ENCODE assay signal across 15 cellular contexts in the genomic region with DNA sequence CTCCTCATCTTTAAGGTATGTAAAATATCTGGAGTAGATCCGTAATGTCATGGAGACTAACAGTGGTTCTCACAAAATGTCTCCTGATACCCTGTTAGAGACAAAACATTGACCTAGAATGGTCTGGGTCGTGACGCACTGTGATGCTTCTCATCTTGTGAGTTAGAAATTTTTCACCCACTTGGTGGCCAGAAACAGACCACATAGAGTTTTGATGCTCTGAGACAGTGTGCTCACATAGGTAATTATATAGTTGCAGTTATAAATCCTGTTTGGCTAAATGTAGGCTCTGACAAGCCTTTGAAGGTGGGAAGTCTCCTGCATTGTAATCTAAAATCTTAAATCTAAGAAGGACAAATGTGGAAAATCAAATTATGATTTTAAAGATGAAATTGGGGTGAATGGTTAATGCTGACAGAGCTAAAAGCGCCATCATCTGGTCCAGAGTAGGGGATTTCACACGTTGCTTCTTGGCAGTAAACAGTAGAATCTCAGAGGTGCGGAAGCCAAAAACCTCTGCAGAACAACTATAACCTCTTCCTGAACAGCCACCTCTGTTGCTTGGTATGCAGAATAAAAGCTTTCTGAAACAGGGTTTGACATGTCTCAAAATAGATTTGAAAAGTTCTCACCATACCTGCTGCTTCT. TPM values are rescaled to one million over a fixed set of nuclear protein-coding genes. Genes with fewer than 3 reads are reported as not detected.
DNase-seq lines count a peak whose midpoint lies in the region; ATAC-seq and TF ChIP-seq lines count a peak whose summit lies in the region.
"Had no signal": no experiment of that assay in that cellular context is flagged by ENCODE, and none has a peak within 500 bp of the region (broad histone marks: within the 10 kb centered on the region; RNA-seq: fewer than 3 reads in every experiment).

No MANE protein-coding gene starts in this region.

- H3K27ac ChIP-seq in DND-41 (ENCODE audit: low read length), result no peak overlapping the region
- H3K27ac ChIP-seq in PC-3 (ENCODE audit: low read length), result no peak overlapping the region
- no peak overlapping the region for H3K27ac ChIP-seq in osteoblast (ENCODE audit: low read depth, low read length)
- no peak overlapping the region for H3K27ac ChIP-seq in hepatocyte
- H3K27ac ChIP-seq: C4-2B, left lung, right atrium auricular region had no signal

- no peaks in the 10 kb centered on the region for H3F3A ChIP-seq in PC-3 (ENCODE audit: low read length, unreplicated experiment)

- no peak for DNase-seq in DND-41
- DNase-seq in PC-3, result no peak
- peak; percentile 13 for DNase-seq in osteoblast (ENCODE audit: insufficient read length, low spot score, missing footprints)
- no peak for DNase-seq in hepatocyte (ENCODE audit: low spot score)
- no peak for DNase-seq in CD14-positive monocyte (ENCODE audit: low spot score)
- no peak for DNase-seq in DMS53 (lab: John Stamatoyannopoulos, UW)
- DNase-seq: esophagus squamous epithelium, HFFc6, hippocampal formation, left lung, NCI-H1048 had no signal

- H3K9me3 ChIP-seq in DND-41 (ENCODE audit: insufficient read depth, low read length, severe bottlenecking) (no peaks in the 10 kb centered on the region), PC-3 (ENCODE audit: low read length) (no peaks in the 10 kb centered on the region), osteoblast (ENCODE audit: low read depth, low read length) (no peaks in the 10 kb centered on the region), hepatocyte (ENCODE audit: low read depth) (no peaks in the 10 kb centered on the region)
- H3K9me3 ChIP-seq: esophagus squamous epithelium, left lung, right atrium auricular region had no signal

- H2AFZ ChIP-seq in DND-41 (ENCODE audit: low read depth, low read length), result no peak overlapping the region
- no peak overlapping the region for H2AFZ ChIP-seq in PC-3 (ENCODE audit: low read length)
- no peak overlapping the region for H2AFZ ChIP-seq in osteoblast (ENCODE audit: low read length)
- no peak overlapping the region for H2AFZ ChIP-seq in hepatocyte

- CTCF ChIA-PET in PC-3 (lab: Charles Lee), result no interaction called here

- H3K4me2 ChIP-seq in DND-41 (ENCODE audit: insufficient read depth, low read length) (no peak overlapping the region), PC-3 (ENCODE audit: low read length) (no peak overlapping the region), osteoblast (ENCODE audit: insufficient read depth, low read length) (no peak overlapping the region), hepatocyte (no peak overlapping the region)

- ATAC-seq in DND-41 (ENCODE audit: insufficient read depth, low read depth) (no peak), PC-3 (peak; percentile 56; the same call in 1 of the 2 replicates), HG03097 (IDR thresholded peaks at IDR 0.05; ENCODE audit: low FRiP score, unreplicated experiment) (no peak)
- ATAC-seq in activated T-helper 17 cell treated with anti-CD3 and anti-CD28 coated beads, Interleukin-2, amount 50 U/mL, for 72 hours (replicated peaks), result peak; percentile 92
- ATAC-seq: left lung had no signal

- peak overlapping the region; percentile 83 for H3K27ac Mint-ChIP-seq in activated T-helper 17 cell treated with anti-CD3 and anti-CD28 coated beads, Interleukin-2, amount 50 U/mL, for 72 hours
- no peak overlapping the region for H3K27ac Mint-ChIP-seq in CD14-positive monocyte
- H3K27ac Mint-ChIP-seq: HFFc6 had no signal

- WGBS in hepatocyte (ENCODE audit: low lambda C conversion rate, missing lambda C conversion rate), result 96% methylated on average over 6 of the region's 6 CpGs

- BruUV-seq in PC-3 (replicated peaks; lab: Mats Ljungman, UMichigan), result no TSS peak

- no peak overlapping the region for H3K4me3 ChIP-seq in DND-41 (ENCODE audit: low read depth in 1 of 2, low read length in 2 of 2)
- H3K4me3 ChIP-seq in PC-3 (ENCODE audit: low read length), result no peak overlapping the region
- no peak overlapping the region for H3K4me3 ChIP-seq in osteoblast (ENCODE audit: insufficient read depth, low read length)
- no peak overlapping the region for H3K4me3 ChIP-seq in hepatocyte
- H3K4me3 ChIP-seq: esophagus squamous epithelium, left lung, right atrium auricular region had no signal

- H3K36me3 ChIP-seq in DND-41 (ENCODE audit: insufficient read depth, low read length), result peaks cover 33% of the 10 kb centered on the region
- 0 out of 2 replicates have a peak, but pooled peaks cover 9% of the 10 kb centered on the region for H3K36me3 ChIP-seq in PC-3 (ENCODE audit: low read depth, low read length)
- peaks cover 16% of the 10 kb centered on the region for H3K36me3 ChIP-seq in osteoblast (ENCODE audit: insufficient read depth, low read length)
- no peaks in the 10 kb centered on the region for H3K36me3 ChIP-seq in hepatocyte (replicated peaks; ENCODE audit: insufficient read depth, low read depth)

- H3K9ac ChIP-seq in DND-41 (ENCODE audit: low read depth, low read length) (no peak overlapping the region), PC-3 (ENCODE audit: low read length) (no peak overlapping the region)

- H3K4me1 Mint-ChIP-seq in activated T-helper 17 cell treated with anti-CD3 and anti-CD28 coated beads, Interleukin-2, amount 50 U/mL, for 72 hours, result peaks cover 43% of the 10 kb centered on the region
- H3K4me1 Mint-ChIP-seq in CD14-positive monocyte, result peaks cover 2% of the 10 kb centered on the region

- H3K4me1 ChIP-seq in DND-41 (ENCODE audit: insufficient read depth, low read length), result peaks cover 8% of the 10 kb centered on the region
- H3K4me1 ChIP-seq in PC-3 (ENCODE audit: insufficient read depth, low read length), result peaks cover 2% of the 10 kb centered on the region; the same call in 1 of the 2 replicates
- no peaks in the 10 kb centered on the region for H3K4me1 ChIP-seq in osteoblast (ENCODE audit: insufficient read depth, low read length)
- no peaks in the 10 kb centered on the region for H3K4me1 ChIP-seq in hepatocyte (ENCODE audit: insufficient read depth)
- H3K4me1 ChIP-seq: esophagus squamous epithelium, left lung, right atrium auricular region had no signal

- H3K4me3 Mint-ChIP-seq in activated T-helper 17 cell treated with anti-CD3 and anti-CD28 coated beads, Interleukin-2, amount 50 U/mL, for 72 hours, result peak overlapping the region; percentile 71
- no peak overlapping the region for H3K4me3 Mint-ChIP-seq in CD14-positive monocyte
- H3K4me3 Mint-ChIP-seq: HFFc6 had no signal

- H3K36me3 Mint-ChIP-seq in activated T-helper 17 cell treated with anti-CD3 and anti-CD28 coated beads, Interleukin-2, amount 50 U/mL, for 72 hours (ENCODE audit: low read depth), result peaks cover 50% of the 10 kb centered on the region
- peaks cover 30 to 43% of the 10 kb centered on the region in 2 donors for H3K36me3 Mint-ChIP-seq in CD14-positive monocyte

- intact Hi-C loops in PC-3 (cut with micrococcal nuclease), result no loop called here
- intact Hi-C loops in CD14-positive monocyte (cut with micrococcal nuclease), result no loop called here

- H3K27me3 Mint-ChIP-seq in activated T-helper 17 cell treated with anti-CD3 and anti-CD28 coated beads, Interleukin-2, amount 50 U/mL, for 72 hours, result no peaks in the 10 kb centered on the region
- H3K27me3 Mint-ChIP-seq in CD14-positive monocyte (ENCODE audit: low read depth in 3 of 3), result no peaks in the 10 kb centered on the region

- H3K9me2 ChIP-seq in PC-3 (replicated peaks; ENCODE audit: low read length) (no peaks in the 10 kb centered on the region), hepatocyte (replicated peaks; ENCODE audit: insufficient read depth) (no peaks in the 10 kb centered on the region)

- no peaks in the 10 kb centered on the region for H3K27me3 ChIP-seq in DND-41 (ENCODE audit: insufficient read depth, low read length, poor library complexity)
- H3K27me3 ChIP-seq in PC-3 (ENCODE audit: low read length), result no peaks in the 10 kb centered on the region
- H3K27me3 ChIP-seq in osteoblast (ENCODE audit: insufficient read depth, low read length), result no peaks in the 10 kb centered on the region
- H3K27me3 ChIP-seq in hepatocyte, result no peaks in the 10 kb centered on the region
- H3K27me3 ChIP-seq: esophagus squamous epithelium, left lung, right atrium auricular region had no signal

- H3K79me2 ChIP-seq in DND-41 (ENCODE audit: insufficient read depth, low read length) (no peaks in the 10 kb centered on the region), PC-3 (ENCODE audit: low read length) (no peaks in the 10 kb centered on the region), osteoblast (ENCODE audit: insufficient read depth, low read length) (no peaks in the 10 kb centered on the region), hepatocyte (no peaks in the 10 kb centered on the region)

- no peaks in the 10 kb centered on the region for H3K9me3 Mint-ChIP-seq in activated T-helper 17 cell treated with anti-CD3 and anti-CD28 coated beads, Interleukin-2, amount 50 U/mL, for 72 hours
- peaks cover 0 to 2% (median 0%) of the 10 kb centered on the region in 7 donors for H3K9me3 Mint-ChIP-seq in CD14-positive monocyte
- H3K9me3 Mint-ChIP-seq: HFFc6 had no signal

- H4K20me1 ChIP-seq in DND-41 (ENCODE audit: insufficient read depth, low read length), result no peaks in the 10 kb centered on the region
- H4K20me1 ChIP-seq in PC-3 (ENCODE audit: low read length), result no peaks in the 10 kb centered on the region
- no peaks in the 10 kb centered on the region for H4K20me1 ChIP-seq in osteoblast (ENCODE audit: insufficient read depth, low read length)
- H4K20me1 ChIP-seq in hepatocyte (ENCODE audit: insufficient read depth, poor library complexity, severe bottlenecking), result no peaks in the 10 kb centered on the region

- TF ChIP-seq CTCF in DND-41 (IDR thresholded peaks at IDR 0.05; ENCODE audit: borderline replicate concordance, extremely low read depth, low read length, poor library complexity, severe bottlenecking) (peak; percentile 15), PC-3 (conservative IDR thresholded peaks at IDR 0.05; ENCODE audit: low read depth, low read length) (no peak), osteoblast (IDR thresholded peaks at IDR 0.05; ENCODE audit: extremely low read depth, low read depth, low read length) (no peak), hepatocyte (IDR thresholded peaks at IDR 0.05; ENCODE audit: poor library complexity) (no peak), CD14-positive monocyte (IDR thresholded peaks at IDR 0.05) (no peak)

- POLR2A ChIA-PET in PC-3 (lab: Charles Lee; ENCODE audit: unreplicated experiment), result no interaction called here

RNA-seq across cellular contexts. Expression of a gene that starts 17.0 kb away (rescaled TPM):
- 4.1 and 4.3 TPM in 2 replicates for total RNA-seq in PC-3 (2014; rRNA removed)
- 10 to 100 TPM; 25.6 to 29.0 TPM for total RNA-seq in activated T-helper 17 cell treated with anti-CD3 and anti-CD28 coated beads, Interleukin-2, amount 50 U/mL, for 72 hours
- total RNA-seq in osteoblast, result 8.5 and 8.7 TPM in 2 replicates
- total RNA-seq in hepatocyte, result 14.2 and 20.7 TPM in 2 replicates
- polyA plus RNA-seq in hepatocyte, result 18.1 and 23.4 TPM in 2 replicates
- polyA plus RNA-seq in CD14-positive monocyte, result 1 to 10 TPM; 7.3 to 7.8 TPM

RNA-seq across cellular contexts. Expression of a gene that starts 17.1 kb away (rescaled TPM):
- total RNA-seq in PC-3 (2014; rRNA removed) (8.7 and 13.6 TPM in 2 replicates), osteoblast (10.9 and 15.0 TPM in 2 replicates), hepatocyte (11.6 and 16.5 TPM in 2 replicates)
- 10 to 100 TPM; 19.7 to 25.8 TPM for total RNA-seq in activated T-helper 17 cell treated with anti-CD3 and anti-CD28 coated beads, Interleukin-2, amount 50 U/mL, for 72 hours
- polyA plus RNA-seq in hepatocyte (10.0 and 14.5 TPM in 2 replicates), CD14-positive monocyte (1 to 10 TPM; 2.1 to 2.6 TPM)

Comparison
In these comparisons a context has a peak if more than half of its experiments do, and no peak if none do; other contexts are left out.
1. ATAC-seq: peak in PC-3 (single experiment) and activated T-helper 17 cell treated with anti-CD3 and anti-CD28 coated beads, Interleukin-2, amount 50 U/mL, for 72 hours (single experiment); none in DND-41 (single experiment) and HG03097 (single experiment).